In genomic region chr2:172967036-172967982, GRCh38 we compare ENCODE assay signal across 20 cellular contexts.
DNase-seq lines count a peak whose midpoint lies in the region; ATAC-seq and TF ChIP-seq lines count a peak whose summit lies in the region.
"Had no signal": no experiment of that assay in that cellular context is flagged by ENCODE, and none has a peak within 500 bp of the region (broad histone marks: within the 10 kb centered on the region; RNA-seq: fewer than 3 reads in every experiment).

No MANE protein-coding gene starts in this region.

- H2BK120ac ChIP-seq in IMR-90 (ENCODE audit: low read depth, low read length), result no peak overlapping the region

- H3K4ac ChIP-seq in IMR-90 (ENCODE audit: low read depth, low read length), result peak overlapping the region; percentile 66

- peak overlapping the region in 1 of 2 experiments; percentile 4; a peak in 2 of 4 replicates for H4K8ac ChIP-seq in IMR-90 (ENCODE audit: low read depth in 2 of 2, low read length in 2 of 2)

- H2AFZ ChIP-seq in IMR-90 (replicated peaks; ENCODE audit: low read length, poor library complexity), result peak overlapping the region; percentile 24

- no peak overlapping the region for H2BK5ac ChIP-seq in IMR-90 (ENCODE audit: low read depth, low read length, poor library complexity, severe bottlenecking)

- H3K56ac ChIP-seq in IMR-90 (ENCODE audit: extremely low read depth, insufficient read depth, low read length), result no peak overlapping the region

- peak overlapping the region; percentile 95 for H2AK5ac ChIP-seq in IMR-90 (ENCODE audit: low read depth, low read length)

- no peak for TF ChIP-seq POLR2A in IMR-90 (IDR thresholded peaks at IDR 0.05; ENCODE audit: low read depth, low read length)
- no peak for TF ChIP-seq POLR2A in esophagus squamous epithelium (IDR thresholded peaks at IDR 0.05)

- H3K9me1 ChIP-seq in IMR-90 (ENCODE audit: insufficient read depth, low read length), result peaks cover 14% of the 10 kb centered on the region; the same call in 1 of the 2 replicates

- H3K9ac ChIP-seq in IMR-90 (ENCODE audit: low read depth, low read length) (no peak overlapping the region), adipocyte (ENCODE audit: low read length) (no peak overlapping the region), skeletal muscle satellite cell (ENCODE audit: low read depth, low read length) (no peak overlapping the region)

- 93% methylated on average over 6 of the region's 16 CpGs; no CpG with 5 or more reads in 1 of the 2 experiments for WGBS in IMR-90 (ENCODE audit: extremely low coverage in 2 of 2, insufficient read length in 1 of 2), 2 experiments
- 78 to 94% methylated on average over 7 to 13 of the region's 16 CpGs for WGBS in esophagus squamous epithelium, 2 donors

- H3K27ac ChIP-seq in IMR-90 (ENCODE audit: insufficient read depth, low read length) (no peak overlapping the region), right atrium auricular region (peak overlapping the region; percentile 14 to 43), esophagus squamous epithelium (peak overlapping the region in 1 of 4 donors; percentile 17)
- H3K27ac ChIP-seq: brain microvascular endothelial cell, esophagus muscularis mucosa, lower lobe of right lung, vagina had no signal

- H3K14ac ChIP-seq in IMR-90 (replicated peaks; ENCODE audit: low read depth, low read length), result peak overlapping the region; percentile 18; the same call in 1 of the 2 replicates

- H3K4me3 ChIP-seq in IMR-90 (ENCODE audit: insufficient read depth, low read depth, low read length), result no peak overlapping the region
- peak overlapping the region; percentile 23 for H3K4me3 ChIP-seq in adipocyte (ENCODE audit: low read length)
- no peak overlapping the region for H3K4me3 ChIP-seq in right atrium auricular region
- H3K4me3 ChIP-seq in skeletal muscle satellite cell (ENCODE audit: low read length), result no peak overlapping the region
- no peak overlapping the region for H3K4me3 ChIP-seq in esophagus squamous epithelium
- H3K4me3 ChIP-seq: esophagus muscularis mucosa, HAP-1, lower lobe of right lung, vagina had no signal

- POLR2A ChIA-PET in IMR-90 (lab: Charles Lee; ENCODE audit: unreplicated experiment), result no interaction called here

- H3K4me1 ChIP-seq in IMR-90 (ENCODE audit: control insufficient read depth, insufficient read depth, low read length) (peaks cover 16% of the 10 kb centered on the region), adipocyte (ENCODE audit: control insufficient read depth, insufficient read depth, low read length) (peaks cover 36% of the 10 kb centered on the region), right atrium auricular region (peaks cover 0 to 29% of the 10 kb centered on the region in 2 donors), skeletal muscle satellite cell (ENCODE audit: control insufficient read depth, insufficient read depth, low read length) (peaks cover 29% of the 10 kb centered on the region), esophagus squamous epithelium (peaks cover 0 to 56% (median 12%) of the 10 kb centered on the region in 3 donors)

- no peaks in the 10 kb centered on the region for H3K27me3 ChIP-seq in IMR-90 (ENCODE audit: control insufficient read depth, insufficient read depth, low read length)
- no peaks in the 10 kb centered on the region for H3K27me3 ChIP-seq in adipocyte (replicated peaks; ENCODE audit: control insufficient read depth, insufficient read depth, low read length)
- H3K27me3 ChIP-seq in right atrium auricular region, result no peaks in the 10 kb centered on the region
- peaks cover 14% of the 10 kb centered on the region for H3K27me3 ChIP-seq in skeletal muscle satellite cell (ENCODE audit: control insufficient read depth, insufficient read depth, low read length)
- no peaks in the 10 kb centered on the region for H3K27me3 ChIP-seq in esophagus squamous epithelium
- H3K27me3 ChIP-seq: brain microvascular endothelial cell, esophagus muscularis mucosa, vagina had no signal

- TF ChIP-seq CTCF in IMR-90 (conservative IDR thresholded peaks at IDR 0.05; ENCODE audit: low read depth, low read length), result no peak
- TF ChIP-seq CTCF in right atrium auricular region (IDR thresholded peaks at IDR 0.05), result no peak
- no peak for TF ChIP-seq CTCF in esophagus squamous epithelium (IDR thresholded peaks at IDR 0.05)

- no peak overlapping the region for H4K5ac ChIP-seq in IMR-90 (ENCODE audit: low read depth, low read length)

- H2AK9ac ChIP-seq in IMR-90 (replicated peaks; ENCODE audit: low read depth, low read length, poor library complexity), result no peak overlapping the region

- ATAC-seq in IMR-90 (ENCODE audit: low read depth), result no peak
- ATAC-seq: effector memory CD8-positive, alpha-beta T cell had no signal

- no peaks in the 10 kb centered on the region for H3K36me3 ChIP-seq in IMR-90 (ENCODE audit: control insufficient read depth, insufficient read depth, low read length)
- no peaks in the 10 kb centered on the region for H3K36me3 ChIP-seq in adipocyte (ENCODE audit: control insufficient read depth, insufficient read depth, low read length, severe bottlenecking)
- H3K36me3 ChIP-seq in right atrium auricular region, result no peaks in the 10 kb centered on the region
- no peaks in the 10 kb centered on the region for H3K36me3 ChIP-seq in skeletal muscle satellite cell (ENCODE audit: insufficient read depth, low read length)
- H3K36me3 ChIP-seq in esophagus squamous epithelium, result no peaks in the 10 kb centered on the region
- H3K36me3 ChIP-seq: brain microvascular endothelial cell, esophagus muscularis mucosa, HAP-1, lower lobe of right lung, vagina had no signal

- H3K79me1 ChIP-seq in IMR-90 (ENCODE audit: low read depth in 1 of 2, low read length in 2 of 2), result no peaks in the 10 kb centered on the region

- no peak for TF ChIP-seq RAD21 in IMR-90 (IDR thresholded peaks at IDR 0.05; ENCODE audit: low read length)

- no peak overlapping the region for H3K18ac ChIP-seq in IMR-90 (ENCODE audit: low read depth, low read length)

- peak overlapping the region; percentile 48 for H4K91ac ChIP-seq in IMR-90 (ENCODE audit: insufficient read depth, low read depth, low read length)

- in situ Hi-C loops in IMR-90 (cut with MboI; ENCODE audit: low sequenced_read_pairs), result no loop called here

- H3K4me2 ChIP-seq in IMR-90 (ENCODE audit: low read depth, low read length), result no peak overlapping the region
- H3K4me2 ChIP-seq in skeletal muscle satellite cell (ENCODE audit: low read length), result peak overlapping the region; percentile 32

- dilution Hi-C loops in IMR-90 (cut with HindIII; ENCODE audit: low sequenced_read_pairs, unreplicated experiment), result no loop called here

- H4K20me1 ChIP-seq in IMR-90 (ENCODE audit: insufficient read depth, low read length), result no peaks in the 10 kb centered on the region

- CTCF ChIA-PET in IMR-90 (lab: Yijun Ruan, JAX), result no interaction called here

- peak overlapping the region; percentile 31; the same call in 1 of the 2 replicates for H3K23ac ChIP-seq in IMR-90 (ENCODE audit: low read depth, low read length)

- H3K9me3 ChIP-seq in IMR-90 (ENCODE audit: control insufficient read depth, insufficient read depth, low read length) (no peaks in the 10 kb centered on the region), adipocyte (ENCODE audit: control insufficient read depth, low read length) (no peaks in the 10 kb centered on the region), right atrium auricular region (no peaks in the 10 kb centered on the region), skeletal muscle satellite cell (replicated peaks; ENCODE audit: low read length) (no peaks in the 10 kb centered on the region), esophagus squamous epithelium (no peaks in the 10 kb centered on the region)
- H3K9me3 ChIP-seq: esophagus muscularis mucosa, HAP-1, lower lobe of right lung, vagina had no signal

- H2BK20ac ChIP-seq in IMR-90 (ENCODE audit: low read depth, low read length), result peak overlapping the region; percentile 30; the same call in 1 of the 2 replicates

- H2BK15ac ChIP-seq in IMR-90 (ENCODE audit: low read depth, low read length), result peak overlapping the region; percentile 51; the same call in 1 of the 3 replicates

- BruUV-seq in IMR-90 (replicated peaks; lab: Mats Ljungman, UMichigan), result no TSS peak

- intact Hi-C loops in IMR-90 (cut with micrococcal nuclease) (no loop called here), esophagus squamous epithelium (cut with DNase I) (no loop called here)

- DNase-seq in IMR-90 (no peak), adipocyte (ENCODE audit: low read depth) (no peak), right atrium auricular region (ENCODE audit: low spot score) (no peak), DMS114 treated with DMSO at 0.1 percent for 48 hours (lab: John Stamatoyannopoulos, UW; ENCODE audit: unreplicated experiment) (no peak), SK-N-DZ (ENCODE audit: low spot score) (no peak), esophagus squamous epithelium (lab: John Stamatoyannopoulos, UW) (no peak)
- DNase-seq: activated B cell treated with CpG ODN at 0.5 μM for 24 hours; activated CD4-positive, alpha-beta T cell treated with anti-CD3 and anti-CD28 coated beads, Interleukin-2, amount 50 U/mL, for 4 hours; effector memory CD8-positive, alpha-beta T cell; Kasumi-1; lower lobe of right lung; NCI-H187; NCI-H2227 treated with DMSO at 0.1 percent for 48 hours; RPMI8226; stimulated activated CD4-positive, alpha-beta T cell treated with anti-CD3 and anti-CD28 coated beads, Interleukin-2, amount 100 ng/mL, for 24 hours had no signal

TF ChIP-seq in IMR-90, 13 proteins besides CTCF, POLR2A, EP300 and RAD21:
- TF ChIP-seq CHD1 (IDR thresholded peaks at IDR 0.05; ENCODE audit: low read depth, low read length), result no peak
- no peak for TF ChIP-seq NFE2L2 (IDR thresholded peaks at IDR 0.05; ENCODE audit: low read depth, low read length)
- no peak for TF ChIP-seq MXI1 (IDR thresholded peaks at IDR 0.05; ENCODE audit: borderline replicate concordance, low read depth, low read length)
- no peak for TF ChIP-seq RFX5 (IDR thresholded peaks at IDR 0.05; ENCODE audit: low read depth, low read length)
- TF ChIP-seq USF2 (IDR thresholded peaks at IDR 0.05; ENCODE audit: low read depth, low read length), result no peak
- TF ChIP-seq CEBPB (IDR thresholded peaks at IDR 0.05; ENCODE audit: low read depth, low read length), result no peak
- no peak for TF ChIP-seq FOS (IDR thresholded peaks at IDR 0.05; ENCODE audit: low read depth, low read length)
- no peak for TF ChIP-seq BHLHE40 (IDR thresholded peaks at IDR 0.05; ENCODE audit: low read depth, low read length)
